In the genomic region with DNA sequence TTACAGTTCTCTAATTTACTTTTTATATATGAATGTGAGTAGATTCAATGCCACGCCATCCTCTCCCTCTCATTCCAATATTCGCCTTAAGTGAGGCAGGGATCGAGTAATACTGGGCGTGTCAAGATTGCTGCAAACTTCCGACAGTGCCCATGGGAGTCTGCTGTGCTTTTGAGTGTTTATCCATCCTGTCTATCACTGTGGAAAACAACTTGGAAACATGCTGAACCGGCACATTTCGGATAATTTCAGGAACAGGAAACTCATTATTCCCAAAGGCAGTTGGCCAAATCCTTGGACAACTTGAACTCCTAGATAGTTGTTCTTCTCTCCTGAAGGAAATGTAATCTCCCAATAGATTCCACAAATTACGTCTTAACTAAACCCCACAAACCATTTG, we compare ENCODE assay signal across 16 cellular contexts. TPM values are rescaled to one million over a fixed set of nuclear protein-coding genes. Genes with fewer than 3 reads are reported as not detected.
DNase-seq lines count a peak whose midpoint lies in the region; ATAC-seq and TF ChIP-seq lines count a peak whose summit lies in the region.
"Had no signal": no experiment of that assay in that cellular context is flagged by ENCODE, and none has a peak within 500 bp of the region (broad histone marks: within the 10 kb centered on the region; RNA-seq: fewer than 3 reads in every experiment).

No MANE protein-coding gene starts in this region.

- DNase-seq in Right ventricle myocardium inferior (ENCODE audit: missing footprints) (no peak), cardiac septum (ENCODE audit: low spot score) (no peak), dermis blood vessel endothelial cell (peak; percentile 56), left lobe of liver (ENCODE audit: low spot score) (no peak), upper lobe of left lung (no peak), DMS153 treated with DMSO at 0.1 percent for 48 hours (lab: John Stamatoyannopoulos, UW; ENCODE audit: unreplicated experiment) (no peak), BE2C (no peak), NAMALWA (ENCODE audit: low spot score) (no peak)
- DNase-seq: activated naive CD4-positive, alpha-beta T cell treated with anti-CD3 and anti-CD28 coated beads, Interleukin-2, amount 10 ng/mL, durations not matched to agents 7 days and 5 days; body of pancreas; islet precursor cell; NCI-H2081; NCI-H524; stimulated activated CD4-positive, alpha-beta T cell treated with anti-CD3 and anti-CD28 coated beads, Interleukin-2, amount 100 ng/mL, for 48 hours; substantia nigra had no signal

- intact Hi-C loops in Right ventricle myocardium inferior (cut with DNase I) = no loop called here
- intact Hi-C loops in cardiac septum (cut with DNase I) = no loop called here

- TF ChIP-seq POLR2A in upper lobe of left lung (IDR thresholded peaks at IDR 0.05) = no peak

- WGBS in upper lobe of left lung, 2 donors = 57 to 59% methylated on average over 8 of the region's 8 CpGs

- H3K9me3 ChIP-seq in upper lobe of left lung (no peaks in the 10 kb centered on the region), BE2C (no peaks in the 10 kb centered on the region)
- H3K9me3 ChIP-seq: body of pancreas had no signal

- ATAC-seq in Right ventricle myocardium inferior (peak; percentile 88), left lobe of liver (peak; percentile 20), upper lobe of left lung (ENCODE audit: low FRiP score in 2 of 2) (peak in 1 of 2 donors; percentile 45)
- ATAC-seq: body of pancreas had no signal

- H3K4me1 ChIP-seq in upper lobe of left lung (peaks cover 55 to 65% (median 62%) of the 10 kb centered on the region in 4 donors), BE2C (peaks cover 29% of the 10 kb centered on the region)

- no peak for TF ChIP-seq EP300 in upper lobe of left lung (IDR thresholded peaks at IDR 0.05)

- peak overlapping the region in 3 of 4 donors; percentile 9 to 75 (median 31) for H3K27ac ChIP-seq in upper lobe of left lung
- H3K27ac ChIP-seq: body of pancreas, SJSA1 had no signal

- H3K36me3 ChIP-seq in upper lobe of left lung (no peaks in the 10 kb centered on the region), BE2C (no peaks in the 10 kb centered on the region)
- H3K36me3 ChIP-seq: SJSA1 had no signal

- H3K4me3 ChIP-seq in upper lobe of left lung (no peak overlapping the region), BE2C (ENCODE audit: low read depth, low read length) (no peak overlapping the region)
- H3K4me3 ChIP-seq: body of pancreas, SJSA1 had no signal

- H3K27me3 ChIP-seq in upper lobe of left lung = no peaks in the 10 kb centered on the region
- no peaks in the 10 kb centered on the region for H3K27me3 ChIP-seq in BE2C
- H3K27me3 ChIP-seq: body of pancreas, SJSA1 had no signal

- TF ChIP-seq CTCF in upper lobe of left lung (IDR thresholded peaks at IDR 0.05) (no peak), BE2C (IDR thresholded peaks at IDR 0.05; ENCODE audit: low read depth, low read length) (no peak)

RNA-seq across cellular contexts. Expression of gene PIP4K2A, which starts 28.5 kb away (rescaled TPM):
- total RNA-seq in Right ventricle myocardium inferior = 14.0 TPM
- 20.0 TPM for total RNA-seq in cardiac septum
- total RNA-seq in dermis blood vessel endothelial cell = 40.1 and 44.2 TPM in 2 replicates
- total RNA-seq in left lobe of liver = 10.9 TPM
- 10 to 100 TPM; 20.5 to 70.2 (median 34.4) TPM for total RNA-seq in upper lobe of left lung
- 21.6 TPM for polyA plus RNA-seq in BE2C (2012; ENCODE audit: insufficient read depth, insufficient read length, low read depth)
